1 cellular context compared by ENCODE assay signal in genomic region chr6:121885399-121886152, GRCh38.
TF ChIP-seq lines count a peak whose summit lies in the region.

No MANE protein-coding gene starts in this region.

TF ChIP-seq in HCT116, 20 proteins besides CTCF, POLR2A, EP300 and RAD21:
- TF ChIP-seq JUND (IDR thresholded peaks at IDR 0.05) (no peak), ZFX (IDR thresholded peaks at IDR 0.05) (no peak), EGR1 (IDR thresholded peaks at IDR 0.05; ENCODE audit: low read depth) (no peak), EZH2 (IDR thresholded peaks at IDR 0.05) (no peak), TCF7L2 (IDR thresholded peaks at IDR 0.05; ENCODE audit: borderline replicate concordance, extremely low read depth, insufficient read depth, insufficient read length) (no peak), CBX3 (IDR thresholded peaks at IDR 0.05; ENCODE audit: low read depth) (no peak), MAX (IDR thresholded peaks at IDR 0.05) (no peak), FOSL1 (IDR thresholded peaks at IDR 0.05; ENCODE audit: low read depth) (no peak), POLR2AphosphoS5 (IDR thresholded peaks at IDR 0.05; ENCODE audit: low read depth, low read length) (no peak), ZNF274 (IDR thresholded peaks at IDR 0.05; ENCODE audit: low read depth, low read length) (no peak), SIN3A (IDR thresholded peaks at IDR 0.05; ENCODE audit: low read depth) (no peak), ATF3 (IDR thresholded peaks at IDR 0.05) (no peak), ELF1 (IDR thresholded peaks at IDR 0.05; ENCODE audit: borderline replicate concordance, low read depth) (no peak), REST (IDR thresholded peaks at IDR 0.05; ENCODE audit: low read depth) (no peak), CEBPB (IDR thresholded peaks at IDR 0.05; ENCODE audit: low read depth) (no peak), ZBTB33 (IDR thresholded peaks at IDR 0.05; ENCODE audit: extremely low read depth, insufficient replicate concordance, low read length) (no peak), YY1 (IDR thresholded peaks at IDR 0.05; ENCODE audit: extremely low read depth, insufficient replicate concordance, low read depth, low read length) (no peak), EZH2phosphoT487 (IDR thresholded peaks at IDR 0.05; ENCODE audit: borderline replicate concordance) (no peak), SRF (IDR thresholded peaks at IDR 0.05; ENCODE audit: low read depth) (no peak)
